14 cellular contexts compared by ENCODE assay signal in the genomic region with DNA sequence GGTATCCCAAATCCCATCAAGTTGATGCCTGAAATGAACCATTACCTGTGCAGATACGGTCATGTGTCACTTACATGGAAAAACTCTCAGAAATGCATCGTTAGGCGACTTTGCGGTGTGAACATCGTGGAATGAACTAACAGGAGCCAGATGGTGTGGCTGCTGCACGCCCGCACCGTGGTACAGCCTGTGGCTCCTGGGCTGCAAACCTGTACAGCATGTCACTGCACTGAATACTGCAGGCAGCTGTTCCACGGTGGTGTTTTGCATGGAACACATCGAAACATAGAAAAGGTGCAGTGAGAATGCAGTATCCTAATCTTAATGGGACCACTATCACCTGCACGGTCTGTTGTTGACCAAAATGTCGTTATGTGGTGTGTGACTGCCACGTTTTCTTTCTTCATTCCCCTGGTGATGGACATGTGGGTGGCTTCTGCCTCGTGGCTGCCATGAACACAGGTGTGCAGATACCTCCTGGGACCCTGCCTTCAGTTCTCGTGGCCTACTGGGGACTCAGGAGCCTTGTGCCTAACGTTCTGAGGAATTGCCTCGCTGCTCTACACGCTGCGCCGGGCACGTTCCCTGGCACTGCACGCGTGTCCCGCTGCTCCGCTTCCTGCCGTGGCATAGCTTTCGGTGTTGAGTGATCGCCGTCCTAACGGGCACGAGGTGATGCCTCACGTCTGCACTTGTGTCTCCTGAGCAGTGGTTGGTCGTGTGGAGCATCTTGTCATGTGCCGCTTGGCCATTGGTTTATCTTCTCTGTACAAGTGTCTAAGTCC. TPM values are rescaled to one million over a fixed set of nuclear protein-coding genes. Genes with fewer than 3 reads are reported as not detected.
DNase-seq lines count a peak whose midpoint lies in the region; ATAC-seq, FAIRE-seq and TF ChIP-seq lines count a peak whose summit lies in the region.
"Had no signal": no experiment of that assay in that cellular context is flagged by ENCODE, and none has a peak within 500 bp of the region (broad histone marks: within the 10 kb centered on the region; RNA-seq: fewer than 3 reads in every experiment).

No MANE protein-coding gene starts in this region.

- DNase-seq in cardiac muscle cell (ENCODE audit: low read depth in 1 of 2, low spot score in 1 of 2) (no peak), heart right ventricle (no peak), GM12878 (ENCODE audit: low read depth, low spot score) (no peak), memory B cell (ENCODE audit: low spot score in 2 of 2) (no peak), suprapubic skin (ENCODE audit: low spot score in 2 of 2) (no peak), NCI-H524 (lab: John Stamatoyannopoulos, UW) (no peak), NCI-H1105 treated with DMSO at 0.1 percent for 48 hours (lab: John Stamatoyannopoulos, UW) (no peak)
- DNase-seq: activated CD4-positive, alpha-beta T cell treated with anti-CD3 and anti-CD28 coated beads for 1 hour; body of pancreas; KBM-7; NCI-H1417; PC-3 had no signal

- H3K36me3 ChIP-seq in cardiac muscle cell (peaks cover 2% of the 10 kb centered on the region), heart right ventricle (peaks cover 0 to 35% (median 16%) of the 10 kb centered on the region in 9 donors), GM12878 (ENCODE audit: control insufficient read depth in 2 of 2, insufficient read depth in 2 of 2, low read length in 1 of 2) (peaks cover 6 to 7% of the 10 kb centered on the region in 2 experiments; a peak in 3 of 4 replicates), suprapubic skin (peaks cover 21% of the 10 kb centered on the region)

- CTCF ChIA-PET in GM12878 (lab: Yijun Ruan, JAX): interaction anchor here (1.0 to 1.5 kb wide), 3 partner anchors 19 to 177 kb away, joined by 3 to 6 read pairs (median 5); a partner anchor contains a TSS

- no TSS peak for BruUV-seq in GM12878 (replicated peaks; lab: Mats Ljungman, UMichigan)

- H3K27ac Mint-ChIP-seq in memory B cell: peak overlapping the region; percentile 24

- no peak overlapping the region for H3K4me3 Mint-ChIP-seq in memory B cell

- no peak for TF ChIP-seq RAD21 in GM12878 (IDR thresholded peaks at IDR 0.05; ENCODE audit: insufficient read depth, low read depth, low read length)

- H3K27ac ChIP-seq in cardiac muscle cell (peak overlapping the region; percentile 97), heart right ventricle (peak overlapping the region in 1 of 10 donors; percentile 57), GM12878 (ENCODE audit: control insufficient read depth, insufficient read depth) (no peak overlapping the region), suprapubic skin (peak overlapping the region; percentile 49)

- no peaks in the 10 kb centered on the region for H4K20me1 ChIP-seq in GM12878 (ENCODE audit: control insufficient read depth, insufficient read depth)

- no peaks in the 10 kb centered on the region for H3K27me3 ChIP-seq in cardiac muscle cell
- H3K27me3 ChIP-seq in heart right ventricle: no peaks in the 10 kb centered on the region
- H3K27me3 ChIP-seq in GM12878 (replicated peaks in 1 of 2; ENCODE audit: control insufficient read depth in 2 of 2, insufficient read depth in 2 of 2, low read length in 1 of 2): no peaks in the 10 kb centered on the region
- H3K27me3 ChIP-seq in suprapubic skin: no peaks in the 10 kb centered on the region
- H3K27me3 ChIP-seq: body of pancreas had no signal

- no peaks in the 10 kb centered on the region for H3K27me3 Mint-ChIP-seq in memory B cell

- POLR2A ChIA-PET in GM12878 (lab: Charles Lee): interaction anchor here (1.2 to 1.4 kb wide), 2 partner anchors 15 to 19 kb away, joined by 7 to 8 read pairs; a partner anchor contains a TSS

- in situ Hi-C loops in GM12878 (cut with MboI): no loop called here

- SMC1A ChIA-PET in GM12878 (lab: Charles Lee; ENCODE audit: uncharacterized antibody, unreplicated experiment): interaction anchor here (2.2 kb wide), 1 partner anchor 18 kb away, joined by 8 read pairs; a partner anchor contains a TSS

- H3K36me3 Mint-ChIP-seq in memory B cell: peaks cover 20% of the 10 kb centered on the region

- 0 out of 2 replicates have a peak, but pooled peaks have one; percentile 47 for TF ChIP-seq POLR2A in GM12878 (IDR thresholded peaks at IDR 0.05; ENCODE audit: low read depth, low read length)
- no peak for TF ChIP-seq POLR2A in suprapubic skin (IDR thresholded peaks at IDR 0.05)

- H3K79me2 ChIP-seq in GM12878 (ENCODE audit: control insufficient read depth, insufficient read depth, low read length): peaks cover 30% of the 10 kb centered on the region

- H3K4me3 ChIP-seq in cardiac muscle cell (no peak overlapping the region), heart right ventricle (no peak overlapping the region), GM12878 (0 out of 2 replicates have a peak overlapping the region, but pooled peaks have one; percentile 58), suprapubic skin (no peak overlapping the region)
- H3K4me3 ChIP-seq: body of pancreas had no signal

- intact Hi-C loops in heart right ventricle (cut with DNase I) (loop anchor here in 1 of 10 donors (5.0 kb wide), 1 partner anchor 39 kb away; a partner anchor contains a TSS), GM12878 (cut with micrococcal nuclease; ENCODE audit: unreplicated experiment) (no loop called here)

- peaks cover 7% of the 10 kb centered on the region for H3K4me1 ChIP-seq in cardiac muscle cell (ENCODE audit: low read depth)
- H3K4me1 ChIP-seq in heart right ventricle: peaks cover 17 to 54% (median 33%) of the 10 kb centered on the region in 9 donors
- H3K4me1 ChIP-seq in GM12878 (ENCODE audit: control insufficient read depth, insufficient read depth, low read length): no peaks in the 10 kb centered on the region; the same call in 1 of the 2 replicates
- peaks cover 45% of the 10 kb centered on the region for H3K4me1 ChIP-seq in suprapubic skin
- H3K4me1 ChIP-seq: parathyroid adenoma had no signal

- no peak overlapping the region for H2AFZ ChIP-seq in GM12878 (ENCODE audit: control insufficient read depth, low read depth, low read length)
- H2AFZ ChIP-seq: parathyroid adenoma had no signal

- WGBS in heart right ventricle, 2 donors: 93 to 94% methylated on average over 34 of the region's 34 CpGs
- WGBS in GM12878 (ENCODE audit: insufficient coverage, insufficient replicate concordance, low lambda C conversion rate, missing lambda C conversion rate): 95% methylated on average over 33 of the region's 34 CpGs
- 95% methylated on average over 33 of the region's 34 CpGs for WGBS in suprapubic skin

- TF ChIP-seq EP300 in GM12878 (IDR thresholded peaks at IDR 0.05; ENCODE audit: borderline replicate concordance in 1 of 2, control insufficient read depth in 1 of 2, low read depth in 2 of 2, low read length in 2 of 2) (no peak), suprapubic skin (IDR thresholded peaks at IDR 0.05) (no peak)

- H3K9me3 ChIP-seq in cardiac muscle cell (ENCODE audit: low read depth) (no peaks in the 10 kb centered on the region), heart right ventricle (no peaks in the 10 kb centered on the region), GM12878 (replicated peaks; ENCODE audit: control insufficient read depth, insufficient read depth, low read length) (no peaks in the 10 kb centered on the region; the same call in 2 of the 3 replicates), suprapubic skin (no peaks in the 10 kb centered on the region)
- H3K9me3 ChIP-seq: body of pancreas had no signal

- no peaks in the 10 kb centered on the region for H3K9me3 Mint-ChIP-seq in memory B cell

- RAD21 ChIA-PET in GM12878 (lab: Charles Lee; ENCODE audit: unreplicated experiment): no interaction called here

- ATAC-seq in heart right ventricle (no peak), GM12878 (no peak), memory B cell (ENCODE audit: low read depth) (no peak), GM18498 (IDR thresholded peaks at IDR 0.05; ENCODE audit: unreplicated experiment) (no peak)
- ATAC-seq: PC-3 had no signal

- no peak overlapping the region for H3K9ac ChIP-seq in GM12878 (ENCODE audit: control insufficient read depth, insufficient read depth, low read length)
- H3K9ac ChIP-seq: parathyroid adenoma had no signal

- TF ChIP-seq CTCF in cardiac muscle cell (IDR thresholded peaks at IDR 0.05; ENCODE audit: low read depth, low read length): no peak
- no peak for TF ChIP-seq CTCF in heart right ventricle (IDR thresholded peaks at IDR 0.05)
- TF ChIP-seq CTCF in GM12878 (IDR thresholded peaks at IDR 0.05 in 2 of 3, conservative IDR thresholded peaks at IDR 0.05 in 1 of 3; ENCODE audit: control insufficient read depth in 2 of 3, extremely low read depth in 1 of 3, insufficient read depth in 1 of 3, low read depth in 3 of 3, low read length in 3 of 3): no peak
- no peak for TF ChIP-seq CTCF in suprapubic skin (IDR thresholded peaks at IDR 0.05)

- H3K4me1 Mint-ChIP-seq in memory B cell: peaks cover 44% of the 10 kb centered on the region

- no peak for FAIRE-seq in GM12878 (lab: Jason Lieb, UNC)

- peak overlapping the region; percentile 23; the same call in 1 of the 2 replicates for H3K4me2 ChIP-seq in GM12878 (ENCODE audit: control insufficient read depth, insufficient read depth)

RNA-seq across cellular contexts. Expression of a gene that starts 18.5 kb away (rescaled TPM):
- total RNA-seq in cardiac muscle cell: 85.0 and 88.3 TPM in 2 replicates
- 70.2 and 76.8 TPM in 2 replicates for polyA plus RNA-seq in cardiac muscle cell
- total RNA-seq in heart right ventricle: 10 to 100 TPM; 39.1 to 72.8 (median 50.3) TPM
- polyA plus RNA-seq in heart right ventricle: 10 to 100 TPM; 43.2 to 55.7 TPM
- 57.4 and 73.6 TPM in 2 replicates for total RNA-seq in GM12878 (2013; cell fraction: nucleolus; rRNA removed)
- 47.1 and 52.1 TPM in 2 replicates for total RNA-seq in GM12878 (2014; rRNA removed)
- 19.2 and 23.9 TPM in 2 replicates for total RNA-seq in GM12878 (2014; rRNA removed; fragmentation: Illumina TruSeq; extraction: Trizol)
- total RNA-seq in GM12878 (2021): 61.7 and 63.1 TPM in 2 replicates
- 13.5 TPM for polyA plus RNA-seq in GM12878 (2011; ENCODE audit: low read depth)
- 35.0 and 57.0 TPM in 2 replicates for polyA plus RNA-seq in GM12878 (2011; rRNA removed)
- polyA plus RNA-seq in GM12878 (2011; cell fraction: cytosol; rRNA removed): 70.9 and 100 TPM in 2 replicates
- 236 and 285 TPM in 2 replicates for polyA plus RNA-seq in GM12878 (2011; cell fraction: nucleus; rRNA removed)
- polyA plus RNA-seq in GM12878 (2012): 33.4 and 36.2 TPM in 2 replicates
- 8.8 and 21.4 TPM in 2 replicates for polyA plus RNA-seq in GM12878 (2014; fragmentation: Illumina TruSeq; extraction: Trizol)
- 1 to 10 TPM; 3.6 to 7.5 TPM for polyA plus RNA-seq in GM12878 (2014; fragmentation: Nextera tagmentation; extraction: Ambion mirVana)
- polyA plus RNA-seq in GM12878 (2014; rRNA removed): 63.7 and 67.3 TPM in 2 replicates
- 10 to 100 TPM; 63.6 to 67.1 TPM for polyA plus RNA-seq in GM12878 (2016; fragmentation: Nextera tagmentation; extraction: Ambion mirVana)
- polyA minus RNA-seq in GM12878 (2011; rRNA and poly(A)+ RNA removed): 27.7 and 52.1 TPM in 2 replicates
- polyA minus RNA-seq in GM12878 (2011; cell fraction: cytosol; rRNA and poly(A)+ RNA removed): 26.6 and 31.9 TPM in 2 replicates
- 42.7 and 54.5 TPM in 2 replicates for polyA minus RNA-seq in GM12878 (2011; cell fraction: nucleus; rRNA and poly(A)+ RNA removed)
- 100 to 1,000 TPM in 1 of 4 donors, 10 to 100 TPM in 3; 58.7 to 112 (median 69.5) TPM for total RNA-seq in suprapubic skin

RNA-seq across cellular contexts. Expression of a gene that starts 38.9 kb away (rescaled TPM):
- 4.6 and 14.1 TPM in 2 replicates for total RNA-seq in cardiac muscle cell
- 7.2 and 8.8 TPM in 2 replicates for polyA plus RNA-seq in cardiac muscle cell
- 1 to 10 TPM; 5.2 to 8.3 (median 6.6) TPM for total RNA-seq in heart right ventricle
- polyA plus RNA-seq in heart right ventricle: 10 to 100 TPM in 1 of 2 donors, 1 to 10 TPM in 1; 2.4 to 11.9 TPM
- total RNA-seq in GM12878 (2013; cell fraction: nucleolus; rRNA removed): 61.4 and 76.6 TPM in 2 replicates
- 5.1 and 5.3 TPM in 2 replicates for total RNA-seq in GM12878 (2014; rRNA removed)
- 2.6 and 3.1 TPM in 2 replicates for total RNA-seq in GM12878 (2014; rRNA removed; fragmentation: Illumina TruSeq; extraction: Trizol)
- total RNA-seq in GM12878 (2021): 14.2 and 16.8 TPM in 2 replicates
- 4.5 TPM for polyA plus RNA-seq in GM12878 (2011; ENCODE audit: low read depth)
- polyA plus RNA-seq in GM12878 (2011; rRNA removed): 3.2 and 3.7 TPM in 2 replicates
- polyA plus RNA-seq in GM12878 (2011; cell fraction: cytosol; rRNA removed): 3.4 and 4.5 TPM in 2 replicates
- 51.4 and 66.4 TPM in 2 replicates for polyA plus RNA-seq in GM12878 (2011; cell fraction: nucleus; rRNA removed)
- 8.3 and 8.5 TPM in 2 replicates for polyA plus RNA-seq in GM12878 (2012)
- polyA plus RNA-seq in GM12878 (2014; fragmentation: Illumina TruSeq; extraction: Trizol): 2.7 and 3.6 TPM in 2 replicates
- under 1 TPM; 0.34 to 0.82 TPM for polyA plus RNA-seq in GM12878 (2014; fragmentation: Nextera tagmentation; extraction: Ambion mirVana)
- polyA plus RNA-seq in GM12878 (2014; rRNA removed): 8.5 and 11.7 TPM in 2 replicates
- 1 to 10 TPM; 3.4 to 3.6 TPM for polyA plus RNA-seq in GM12878 (2016; fragmentation: Nextera tagmentation; extraction: Ambion mirVana)
- 2.9 and 4.9 TPM in 2 replicates for polyA minus RNA-seq in GM12878 (2011; rRNA and poly(A)+ RNA removed)
- 1.5 and 3.3 TPM in 2 replicates for polyA minus RNA-seq in GM12878 (2011; cell fraction: cytosol; rRNA and poly(A)+ RNA removed)
- polyA minus RNA-seq in GM12878 (2011; cell fraction: nucleus; rRNA and poly(A)+ RNA removed): 9.3 and 15.8 TPM in 2 replicates
- total RNA-seq in suprapubic skin: 100 to 1,000 TPM in 1 of 4 donors, 10 to 100 TPM in 3; 16.2 to 107 (median 24.9) TPM

RNA-seq across cellular contexts. Expression of a gene that starts 59.2 kb away (rescaled TPM):
- total RNA-seq in cardiac muscle cell: 321 and 431 TPM in 2 replicates
- polyA plus RNA-seq in cardiac muscle cell: 152 and 174 TPM in 2 replicates
- 100 to 1,000 TPM; 115 to 132 (median 122) TPM for total RNA-seq in heart right ventricle
- polyA plus RNA-seq in heart right ventricle: 100 to 1,000 TPM in 1 of 2 donors, 10 to 100 TPM in 1; 98.6 to 105 TPM
- 114 and 143 TPM in 2 replicates for total RNA-seq in GM12878 (2013; cell fraction: nucleolus; rRNA removed)
- 143 and 160 TPM in 2 replicates for total RNA-seq in GM12878 (2014; rRNA removed)
- total RNA-seq in GM12878 (2014; rRNA removed; fragmentation: Illumina TruSeq; extraction: Trizol): 53.9 and 62.2 TPM in 2 replicates
- total RNA-seq in GM12878 (2021): 182 TPM in 2 replicates
- 42.6 TPM for polyA plus RNA-seq in GM12878 (2011; ENCODE audit: low read depth)
- 59.1 and 78.2 TPM in 2 replicates for polyA plus RNA-seq in GM12878 (2011; rRNA removed)
- polyA plus RNA-seq in GM12878 (2011; cell fraction: cytosol; rRNA removed): 120 and 316 TPM in 2 replicates
- polyA plus RNA-seq in GM12878 (2011; cell fraction: nucleus; rRNA removed): 515 and 586 TPM in 2 replicates
- 132 and 134 TPM in 2 replicates for polyA plus RNA-seq in GM12878 (2012)
- polyA plus RNA-seq in GM12878 (2014; fragmentation: Illumina TruSeq; extraction: Trizol): 45.1 and 63.9 TPM in 2 replicates
- polyA plus RNA-seq in GM12878 (2014; fragmentation: Nextera tagmentation; extraction: Ambion mirVana): 10 to 100 TPM in 1 of 2 experiments, 1 to 10 TPM in 1; 7.4 to 21.2 TPM
- polyA plus RNA-seq in GM12878 (2014; rRNA removed): 164 and 182 TPM in 2 replicates
- 10 to 100 TPM; 36.8 to 43.1 TPM for polyA plus RNA-seq in GM12878 (2016; fragmentation: Nextera tagmentation; extraction: Ambion mirVana)
- polyA minus RNA-seq in GM12878 (2011; rRNA and poly(A)+ RNA removed): 94.5 and 212 TPM in 2 replicates
- 114 and 138 TPM in 2 replicates for polyA minus RNA-seq in GM12878 (2011; cell fraction: cytosol; rRNA and poly(A)+ RNA removed)
- polyA minus RNA-seq in GM12878 (2011; cell fraction: nucleus; rRNA and poly(A)+ RNA removed): 50.2 and 76.5 TPM in 2 replicates
- total RNA-seq in suprapubic skin: 100 to 1,000 TPM; 145 to 255 (median 181) TPM
